9 cellular contexts compared by ENCODE assay signal in the genomic region with DNA sequence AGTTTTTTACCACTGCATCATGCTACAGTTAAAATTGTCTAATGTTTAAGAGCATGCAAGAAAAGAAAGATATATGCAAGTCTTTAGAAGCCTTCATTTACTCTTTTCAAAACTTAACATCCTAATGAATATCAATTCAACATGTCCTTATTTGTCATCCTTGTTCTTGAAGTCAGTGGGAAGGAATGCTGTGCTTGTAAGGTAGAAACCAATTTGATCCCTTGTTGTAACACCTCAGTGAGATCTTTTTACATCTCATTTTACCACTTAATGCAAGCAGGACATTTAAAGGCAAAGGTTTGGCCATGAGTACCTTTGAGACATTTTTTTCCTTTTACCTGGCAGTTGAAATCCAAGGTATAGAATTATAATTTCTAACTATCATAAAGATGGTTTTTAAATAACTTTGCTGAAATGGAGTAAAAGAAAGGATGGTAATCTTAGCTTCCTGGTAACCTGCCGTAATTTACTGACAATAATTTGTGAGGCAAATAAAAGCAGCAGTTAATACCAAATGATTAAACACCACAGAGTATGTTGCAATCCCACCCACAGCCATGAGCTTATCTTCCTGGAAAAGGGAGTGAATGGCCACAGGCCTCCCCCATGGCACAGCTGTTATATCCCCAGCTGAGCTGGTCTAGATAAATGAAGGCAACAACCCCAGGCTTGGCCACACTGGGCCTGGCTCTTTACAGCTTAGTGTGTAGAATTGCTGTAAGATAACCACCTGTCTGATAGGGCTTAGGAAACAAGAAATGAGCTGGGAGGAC. TPM values are rescaled to one million over a fixed set of nuclear protein-coding genes. Genes with fewer than 3 reads are reported as not detected.
A peak's percentile ranks its signal among the peaks of the same experiment; 100 is the strongest.
DNase-seq lines count a peak whose midpoint lies in the region; ATAC-seq and TF ChIP-seq lines count a peak whose summit lies in the region.
"Had no signal": no experiment of that assay in that cellular context is flagged by ENCODE, and none has a peak within 500 bp of the region (broad histone marks: within the 10 kb centered on the region; RNA-seq: fewer than 3 reads in every experiment).

No MANE protein-coding gene starts in this region.

- DNase-seq in NCI-H2029 (lab: John Stamatoyannopoulos, UW) (peak; percentile 62), NCI-H2029 treated with DMSO at 0.1 percent for 48 hours (lab: John Stamatoyannopoulos, UW) (no peak), UCSD-AML1 (lab: John Stamatoyannopoulos, UW; ENCODE audit: unreplicated experiment) (peak; percentile 81), hepatic stellate cell (ENCODE audit: low spot score) (peak; percentile 28), type B pancreatic cell (ENCODE audit: extremely low spot score, unreplicated experiment) (no peak), NCI-H2227 (lab: John Stamatoyannopoulos, UW; ENCODE audit: unreplicated experiment) (no peak)
- no peak for DNase-seq in activated naive CD8-positive, alpha-beta T cell treated with anti-CD3 and anti-CD28 coated beads for 36 hours
- DNase-seq: NCI-H748 treated with DMSO at 0.1 percent for 48 hours had no signal

- H3K4me3 Mint-ChIP-seq in type B pancreatic cell, result no peak overlapping the region
- H3K4me3 Mint-ChIP-seq in activated naive CD8-positive, alpha-beta T cell treated with anti-CD3 and anti-CD28 coated beads for 36 hours, result no peak overlapping the region

- no peak for ATAC-seq in HG03139 (IDR thresholded peaks at IDR 0.05; ENCODE audit: unreplicated experiment)

- no peaks in the 10 kb centered on the region for H3K27me3 Mint-ChIP-seq in type B pancreatic cell
- H3K27me3 Mint-ChIP-seq in activated naive CD8-positive, alpha-beta T cell treated with anti-CD3 and anti-CD28 coated beads for 36 hours, result no peaks in the 10 kb centered on the region

- H3K4me1 Mint-ChIP-seq in type B pancreatic cell (ENCODE audit: unreplicated experiment), result peaks cover 4% of the 10 kb centered on the region
- peaks cover 13% of the 10 kb centered on the region for H3K4me1 Mint-ChIP-seq in activated naive CD8-positive, alpha-beta T cell treated with anti-CD3 and anti-CD28 coated beads for 36 hours

- H3K27ac Mint-ChIP-seq in type B pancreatic cell, result peak overlapping the region; percentile 72
- no peak overlapping the region for H3K27ac Mint-ChIP-seq in activated naive CD8-positive, alpha-beta T cell treated with anti-CD3 and anti-CD28 coated beads for 36 hours

- H3K9me3 Mint-ChIP-seq in type B pancreatic cell, result no peaks in the 10 kb centered on the region
- H3K9me3 Mint-ChIP-seq in activated naive CD8-positive, alpha-beta T cell treated with anti-CD3 and anti-CD28 coated beads for 36 hours, result no peaks in the 10 kb centered on the region

- H3K36me3 Mint-ChIP-seq in type B pancreatic cell, result peaks cover 4% of the 10 kb centered on the region
- no peaks in the 10 kb centered on the region for H3K36me3 Mint-ChIP-seq in activated naive CD8-positive, alpha-beta T cell treated with anti-CD3 and anti-CD28 coated beads for 36 hours

- no peak for TF ChIP-seq CTCF in type B pancreatic cell (conservative IDR thresholded peaks at IDR 0.05)

RNA-seq across cellular contexts. Expression of gene STRN3, which starts 33.2 kb away (rescaled TPM):
- 34.1 and 39.3 TPM in 2 replicates for total RNA-seq in type B pancreatic cell (ENCODE audit: low replicate concordance)
- total RNA-seq in activated naive CD8-positive, alpha-beta T cell treated with anti-CD3 and anti-CD28 coated beads for 36 hours, result 10 to 100 TPM; 16.0 to 18.1 TPM

RNA-seq across cellular contexts. Expression of gene AP4S1, which starts 33.9 kb away (rescaled TPM):
- total RNA-seq in type B pancreatic cell (ENCODE audit: low replicate concordance), result 10.0 and 11.4 TPM in 2 replicates
- 1 to 10 TPM; 7.3 to 8.8 TPM for total RNA-seq in activated naive CD8-positive, alpha-beta T cell treated with anti-CD3 and anti-CD28 coated beads for 36 hours

Comparison
In these comparisons a context has a peak if more than half of its experiments do, and no peak if none do; other contexts are left out.
1. DNase-seq: peak in NCI-H2029 (single experiment), UCSD-AML1 (single experiment) and hepatic stellate cell (single experiment); none in NCI-H2029 treated with DMSO at 0.1 percent for 48 hours (single experiment), type B pancreatic cell (single experiment), NCI-H2227 (single experiment) and activated naive CD8-positive, alpha-beta T cell treated with anti-CD3 and anti-CD28 coated beads for 36 hours (single experiment).